1 cellular context compared by ENCODE assay signal in genomic region chr3:141405025-141405424, GRCh38.
TF ChIP-seq lines count a peak whose summit lies in the region.

No MANE protein-coding gene starts in this region.

TF ChIP-seq in endothelial cell of umbilical vein, 7 proteins besides CTCF, POLR2A, EP300 and RAD21 (continued from another document):
- no peak for TF ChIP-seq MAX (IDR thresholded peaks at IDR 0.05; ENCODE audit: insufficient read depth, insufficient read length)
